ENCODE assay signal across 8 cellular contexts in the genomic region with DNA sequence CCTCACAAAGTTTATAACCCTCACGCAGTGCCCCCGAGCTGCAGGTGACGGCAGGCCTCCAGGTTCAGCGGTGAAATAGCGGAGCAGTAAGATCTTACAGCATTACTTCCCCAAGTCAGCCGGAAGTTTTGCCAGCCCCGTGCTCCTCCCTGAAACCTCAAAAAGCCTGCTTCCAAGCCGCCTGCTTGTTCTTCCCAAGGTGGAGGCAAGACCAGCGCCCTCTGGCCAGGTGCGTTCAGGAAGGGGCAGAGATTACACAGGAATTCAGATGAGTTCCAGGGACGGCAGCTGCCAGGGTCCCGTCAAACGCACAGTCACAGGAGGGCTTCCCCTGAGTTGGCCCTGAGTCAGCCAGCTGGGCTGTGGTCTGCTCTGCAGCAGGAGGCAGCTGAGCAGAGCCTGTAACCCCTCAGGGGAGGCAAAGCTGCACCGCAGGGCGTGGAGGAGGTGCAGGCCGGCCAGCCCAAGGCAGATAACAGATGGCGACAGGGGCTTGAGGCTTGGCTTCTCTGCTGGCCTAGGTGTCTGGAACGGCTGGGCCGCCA.
DNase-seq lines count a peak whose midpoint lies in the region; ATAC-seq and FAIRE-seq lines count a peak whose summit lies in the region.

No MANE protein-coding gene starts in this region.

- DNase-seq in GF-D8 (lab: John Stamatoyannopoulos, UW) = peak; percentile 66
- DNase-seq in HT-29 (ENCODE audit: low spot score) = peak; percentile 69
- peak; percentile 33 for DNase-seq in germinal center (ENCODE audit: low spot score)
- no peak for DNase-seq in NCI-H510A treated with DMSO at 0.1 percent for 48 hours (lab: John Stamatoyannopoulos, UW)
- DNase-seq in stimulated activated CD4-positive, alpha-beta T cell treated with anti-CD3 and anti-CD28 coated beads, Interleukin-1b, Interleukin-23, amount 100 ng/mL, for 48 hours = no peak
- DNase-seq in RCC 7860 (ENCODE audit: low spot score) = no peak
- no peak for DNase-seq in RKO (ENCODE audit: low spot score)

- FAIRE-seq in RCC 7860 (lab: Jason Lieb, UNC) = no peak

- ATAC-seq in GM21526 (IDR thresholded peaks at IDR 0.05; ENCODE audit: low FRiP score, unreplicated experiment) = peak; percentile 69

Comparison
In these comparisons a context has a peak if more than half of its experiments do, and no peak if none do; other contexts are left out.
1. DNase-seq: peak in GF-D8 (single experiment), HT-29 (single experiment) and germinal center (single experiment); none in NCI-H510A treated with DMSO at 0.1 percent for 48 hours (single experiment), stimulated activated CD4-positive, alpha-beta T cell treated with anti-CD3 and anti-CD28 coated beads, Interleukin-1b, Interleukin-23, amount 100 ng/mL, for 48 hours (single experiment), RCC 7860 (single experiment) and RKO (single experiment).